ENCODE assay signal across 19 cellular contexts in the genomic region with DNA sequence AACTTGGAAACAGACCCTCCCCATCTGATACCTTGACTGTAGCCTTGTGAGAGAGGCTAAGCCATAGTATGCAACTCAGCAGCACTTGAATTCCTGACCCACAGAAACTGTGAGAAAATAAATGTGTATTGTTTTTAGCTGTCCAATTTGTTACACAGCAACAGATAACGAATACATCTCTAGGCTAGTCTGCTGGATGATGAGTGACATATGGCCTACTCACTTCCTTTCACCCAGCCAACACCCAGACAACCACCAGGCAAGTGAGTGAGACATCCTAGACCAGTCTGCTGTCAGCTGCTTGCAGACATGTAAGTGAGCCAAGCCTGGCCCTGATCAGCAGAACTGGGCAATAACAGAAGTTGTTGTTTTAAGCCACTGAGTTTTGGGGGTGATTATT. TPM values are rescaled to one million over a fixed set of nuclear protein-coding genes. Genes with fewer than 3 reads are reported as not detected.
A peak's percentile ranks its signal among the peaks of the same experiment; 100 is the strongest.
DNase-seq lines count a peak whose midpoint lies in the region; ATAC-seq, FAIRE-seq and TF ChIP-seq lines count a peak whose summit lies in the region.
"Had no signal": no experiment of that assay in that cellular context is flagged by ENCODE, and none has a peak within 500 bp of the region (broad histone marks: within the 10 kb centered on the region; RNA-seq: fewer than 3 reads in every experiment).

No MANE protein-coding gene starts in this region.

- no TSS peak for BruUV-seq in K562 (replicated peaks; lab: Mats Ljungman, UMichigan)

- H2AFZ ChIP-seq in K562 (ENCODE audit: low read depth, low read length), result no peak overlapping the region

- CTCF ChIA-PET in K562 (lab: Yijun Ruan, JAX; ENCODE audit: low intra/inter-chr PET ratio), result no interaction called here

- WGBS in K562 (ENCODE audit: insufficient coverage, low coverage, missing lambda C conversion rate), result 100% methylated on average over 1 of the region's 1 CpG

- no peak overlapping the region for H3K9ac ChIP-seq in K562 (ENCODE audit: insufficient read depth in 1 of 2, low read depth in 2 of 2, low read length in 2 of 2)

- in situ Hi-C loops in K562 (cut with MboI), result no loop called here

- peaks cover 84% of the 10 kb centered on the region for H3K36me3 ChIP-seq in K562 (ENCODE audit: control insufficient read depth, insufficient read depth, low read length)
- H3K36me3 ChIP-seq in left lung, result no peaks in the 10 kb centered on the region
- H3K36me3 ChIP-seq: SJSA1, vagina had no signal

- H3K9me3 ChIP-seq in K562 (replicated peaks; ENCODE audit: control insufficient read depth, insufficient read depth, low read depth, low read length) (peaks cover 11% of the 10 kb centered on the region; the same call in 1 of the 2 replicates), left lung (peaks cover 0 to 4% of the 10 kb centered on the region in 2 donors)
- H3K9me3 ChIP-seq: SJSA1, vagina had no signal

- POLR2A ChIA-PET in K562 (lab: Yijun Ruan, JAX), result interaction anchor here (0.9 to 1.3 kb wide), 2 partner anchors 10 to 28 kb away, joined by 3 to 4 read pairs; no protein-coding TSS in a partner anchor

- TF ChIP-seq POLR2A in K562 (conservative IDR thresholded peaks at IDR 0.05), result no peak

- H3K27me3 ChIP-seq in K562 (ENCODE audit: control insufficient read depth in 2 of 2, insufficient read depth in 2 of 2, low read length in 2 of 2) (no peaks in the 10 kb centered on the region), left lung (no peaks in the 10 kb centered on the region)
- H3K27me3 ChIP-seq: SJSA1, vagina had no signal

- no peak for FAIRE-seq in K562 (lab: Jason Lieb, UNC)
- FAIRE-seq: GM18507 had no signal

- TF ChIP-seq EP300 in K562 (IDR thresholded peaks at IDR 0.05; ENCODE audit: low read length), result no peak

- TF ChIP-seq CTCF in K562 (IDR thresholded peaks at IDR 0.05 in 2 of 3, conservative IDR thresholded peaks at IDR 0.05 in 1 of 3; ENCODE audit: insufficient read depth in 2 of 3, low read depth in 1 of 3, low read length in 3 of 3) (no peak), left lung (IDR thresholded peaks at IDR 0.05) (no peak)

- no peak overlapping the region for H3K4me3 ChIP-seq in K562
- no peak overlapping the region for H3K4me3 ChIP-seq in left lung
- H3K4me3 ChIP-seq: SJSA1, vagina had no signal

- ATAC-seq in K562, result no peak
- peak; percentile 34 for ATAC-seq in left lung
- no peak for ATAC-seq in HG02623 (IDR thresholded peaks at IDR 0.05; ENCODE audit: unreplicated experiment)
- ATAC-seq in GM18861 (IDR thresholded peaks at IDR 0.05; ENCODE audit: unreplicated experiment), result no peak
- ATAC-seq: left ventricle myocardium superior had no signal

- TF ChIP-seq RAD21 in K562 (CRISPR knock-in tag; conservative IDR thresholded peaks at IDR 0.05 in 1 of 2, IDR thresholded peaks at IDR 0.05 in 1 of 2), result no peak

- H3K9me1 ChIP-seq in K562 (ENCODE audit: control insufficient read depth, insufficient read depth, low read length), result no peaks in the 10 kb centered on the region

- peaks cover 31% of the 10 kb centered on the region for H3K79me2 ChIP-seq in K562 (ENCODE audit: control insufficient read depth, insufficient read depth, low read length)

- DNase-seq in AG08395 (ENCODE audit: low spot score) (peak; percentile 45), HCEC 1CT (peak; percentile 12), K562 (ENCODE audit: extremely low read depth in 1 of 4, low spot score in 3 of 4) (no peak), left lung (no peak), islet precursor cell (no peak)
- DNase-seq in central memory CD4-positive, alpha-beta T cell, result no peak
- DNase-seq: activated CD4-positive, alpha-beta T cell treated with anti-CD3 and anti-CD28 coated beads, Interleukin-2, amount 50 U/mL, for 48 hours; AML-193; aorta; DMS153; left ventricle myocardium superior; NCI-H187; NCI-H510A treated with DMSO at 0.1 percent for 48 hours; stimulated activated CD4-positive, alpha-beta T cell treated with anti-CD3 and anti-CD28 coated beads, Interleukin-12 subunit alpha, Interleukin-12 subunit beta, amount 100 ng/mL, for 4 hours had no signal

- H4K20me1 ChIP-seq in K562 (replicated peaks; ENCODE audit: control insufficient read depth, insufficient read depth, low read length), result no peaks in the 10 kb centered on the region

- no peak overlapping the region for H3K4me2 ChIP-seq in K562 (ENCODE audit: insufficient read depth, low read length)

- H3K4me1 ChIP-seq in K562 (replicated peaks in 1 of 2; ENCODE audit: control insufficient read depth in 2 of 2, insufficient read depth in 2 of 2, low read length in 2 of 2) (peaks cover 27 to 32% of the 10 kb centered on the region in 2 experiments), left lung (peaks cover 3 to 10% of the 10 kb centered on the region in 2 donors)
- H3K4me1 ChIP-seq: vagina had no signal

- H3K27ac ChIP-seq in K562 (ENCODE audit: extremely low read depth, low read depth, low read length) (no peak overlapping the region), left lung (no peak overlapping the region)
- H3K27ac ChIP-seq: SJSA1, vagina had no signal

- intact Hi-C loops in K562 (cut with micrococcal nuclease), result loop anchor here (5.0 kb wide), 1 partner anchor 61 kb away; no protein-coding TSS in a partner anchor
- intact Hi-C loops in left lung (cut with DNase I), result no loop called here

TF ChIP-seq in K562, 482 proteins besides CTCF, POLR2A, EP300 and RAD21:
- TF ChIP-seq JUN (IDR thresholded peaks at IDR 0.05; ENCODE audit: borderline replicate concordance, low read depth, low read length), result no peak
- no peak for TF ChIP-seq JUN (CRISPR knock-in tag; IDR thresholded peaks at IDR 0.05; ENCODE audit: borderline replicate concordance)
- peak; percentile 3 for TF ChIP-seq MEIS2 (IDR thresholded peaks at IDR 0.05; ENCODE audit: partially characterized antibody)
- peak in 1 of 2 experiments; percentile 29; a peak in 1 of 4 replicates for TF ChIP-seq KDM1A (IDR thresholded peaks at IDR 0.05)
- TF ChIP-seq, protein P1, sequence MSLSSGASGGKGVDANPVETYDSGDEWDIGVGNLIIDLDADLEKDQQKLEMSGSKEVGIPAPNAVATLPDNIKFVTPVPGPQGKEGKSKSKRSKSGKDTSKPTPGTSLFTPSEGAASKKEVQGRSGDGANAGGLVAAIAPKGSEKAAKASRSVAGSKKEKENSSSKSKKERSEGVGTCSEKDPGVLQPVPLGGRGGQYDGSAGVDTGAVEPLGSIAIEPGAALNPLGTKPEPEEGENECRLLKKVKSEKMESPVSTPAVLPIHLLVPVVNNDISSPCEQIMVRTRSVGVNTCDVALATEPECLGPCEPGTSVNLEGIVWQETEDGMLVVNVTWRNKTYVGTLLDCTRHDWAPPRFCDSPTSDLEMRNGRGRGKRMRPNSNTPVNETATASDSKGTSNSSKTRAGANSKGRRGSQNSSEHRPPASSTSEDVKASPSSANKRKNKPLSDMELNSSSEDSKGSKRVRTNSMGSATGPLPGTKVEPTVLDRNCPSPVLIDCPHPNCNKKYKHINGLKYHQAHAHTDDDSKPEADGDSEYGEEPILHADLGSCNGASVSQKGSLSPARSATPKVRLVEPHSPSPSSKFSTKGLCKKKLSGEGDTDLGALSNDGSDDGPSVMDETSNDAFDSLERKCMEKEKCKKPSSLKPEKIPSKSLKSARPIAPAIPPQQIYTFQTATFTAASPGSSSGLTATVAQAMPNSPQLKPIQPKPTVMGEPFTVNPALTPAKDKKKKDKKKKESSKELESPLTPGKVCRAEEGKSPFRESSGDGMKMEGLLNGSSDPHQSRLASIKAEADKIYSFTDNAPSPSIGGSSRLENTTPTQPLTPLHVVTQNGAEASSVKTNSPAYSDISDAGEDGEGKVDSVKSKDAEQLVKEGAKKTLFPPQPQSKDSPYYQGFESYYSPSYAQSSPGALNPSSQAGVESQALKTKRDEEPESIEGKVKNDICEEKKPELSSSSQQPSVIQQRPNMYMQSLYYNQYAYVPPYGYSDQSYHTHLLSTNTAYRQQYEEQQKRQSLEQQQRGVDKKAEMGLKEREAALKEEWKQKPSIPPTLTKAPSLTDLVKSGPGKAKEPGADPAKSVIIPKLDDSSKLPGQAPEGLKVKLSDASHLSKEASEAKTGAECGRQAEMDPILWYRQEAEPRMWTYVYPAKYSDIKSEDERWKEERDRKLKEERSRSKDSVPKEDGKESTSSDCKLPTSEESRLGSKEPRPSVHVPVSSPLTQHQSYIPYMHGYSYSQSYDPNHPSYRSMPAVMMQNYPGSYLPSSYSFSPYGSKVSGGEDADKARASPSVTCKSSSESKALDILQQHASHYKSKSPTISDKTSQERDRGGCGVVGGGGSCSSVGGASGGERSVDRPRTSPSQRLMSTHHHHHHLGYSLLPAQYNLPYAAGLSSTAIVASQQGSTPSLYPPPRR (CRISPR knock-in tag; IDR thresholded peaks at IDR 0.05; ENCODE audit: borderline replicate concordance), result no peak

RNA-seq across cellular contexts. Expression of a gene that starts 19.2 kb away (rescaled TPM):
- total RNA-seq in K562 (2011; cell fraction: chromatin; rRNA removed; ENCODE audit: low replicate concordance), result 54.6 and 73.2 TPM in 2 replicates
- total RNA-seq in K562 (2011; cell fraction: nucleolus; rRNA removed), result 34.3 and 36.4 TPM in 2 replicates
- total RNA-seq in K562 (2011; cell fraction: nucleoplasm; rRNA removed), result 49.6 and 69.7 TPM in 2 replicates
- total RNA-seq in K562 (2014; rRNA removed), result 11.3 and 14.5 TPM in 2 replicates
- 1.7 and 2.5 TPM in 2 replicates for total RNA-seq in K562 (2014; rRNA removed; fragmentation: Illumina TruSeq; extraction: Trizol)
- 3.7 and 4.1 TPM in 2 replicates for total RNA-seq in K562 (2015; rRNA removed; fragmentation: Illumina TruSeq; extraction: Trizol)
- 14.2 and 15.5 TPM in 2 replicates for total RNA-seq in K562 (2021)
- 5.3 and 9.2 TPM in 2 replicates for polyA plus RNA-seq in K562 (2011; rRNA removed)
- 4.6 and 10.2 TPM in 2 replicates for polyA plus RNA-seq in K562 (2011; cell fraction: cytosol; rRNA removed)
- 10.8 and 14.0 TPM in 2 replicates for polyA plus RNA-seq in K562 (2011; cell fraction: nucleus; rRNA removed)
- 7.4 and 21.2 TPM in 2 replicates for polyA plus RNA-seq in K562 (2012)
- polyA plus RNA-seq in K562 (2014; fragmentation: Illumina TruSeq; extraction: Trizol), result 1.1 and 1.4 TPM in 2 replicates
- polyA plus RNA-seq in K562 (2014; fragmentation: Nextera tagmentation; extraction: Ambion mirVana), result under 1 TPM; 0.10 to 0.13 TPM
- polyA plus RNA-seq in K562 (2014; rRNA removed), result 4.6 and 6.9 TPM in 2 replicates
- polyA minus RNA-seq in K562 (2011; rRNA and poly(A)+ RNA removed), result 7.7 and 9.1 TPM in 2 replicates
- polyA minus RNA-seq in K562 (2011; cell fraction: cytosol; rRNA and poly(A)+ RNA removed), result 12.8 and 25.8 TPM in 2 replicates
- polyA minus RNA-seq in K562 (2011; cell fraction: nucleus; rRNA and poly(A)+ RNA removed), result 13.9 and 32.1 TPM in 2 replicates
- 100 to 1,000 TPM in 1 of 2 donors, 10 to 100 TPM in 1; 84.9 to 110 TPM for total RNA-seq in left lung

Comparison
In these comparisons a context has a peak if more than half of its experiments do, and no peak if none do; other contexts are left out.
1. DNase-seq: peak in AG08395 (single experiment) and HCEC 1CT (single experiment); none in K562 (0 of 4), left lung (0 of 2), central memory CD4-positive, alpha-beta T cell (single experiment) and islet precursor cell (single experiment).